In genomic region chr5:27387535-27388073, GRCh38 we compare ENCODE assay signal across 1 cellular context.
TF ChIP-seq lines count a peak whose summit lies in the region.

No MANE protein-coding gene starts in this region.

TF ChIP-seq in HepG2, 621 proteins besides CTCF, POLR2A, EP300 and RAD21 (continued from another document):
- TF ChIP-seq, protein P1, sequence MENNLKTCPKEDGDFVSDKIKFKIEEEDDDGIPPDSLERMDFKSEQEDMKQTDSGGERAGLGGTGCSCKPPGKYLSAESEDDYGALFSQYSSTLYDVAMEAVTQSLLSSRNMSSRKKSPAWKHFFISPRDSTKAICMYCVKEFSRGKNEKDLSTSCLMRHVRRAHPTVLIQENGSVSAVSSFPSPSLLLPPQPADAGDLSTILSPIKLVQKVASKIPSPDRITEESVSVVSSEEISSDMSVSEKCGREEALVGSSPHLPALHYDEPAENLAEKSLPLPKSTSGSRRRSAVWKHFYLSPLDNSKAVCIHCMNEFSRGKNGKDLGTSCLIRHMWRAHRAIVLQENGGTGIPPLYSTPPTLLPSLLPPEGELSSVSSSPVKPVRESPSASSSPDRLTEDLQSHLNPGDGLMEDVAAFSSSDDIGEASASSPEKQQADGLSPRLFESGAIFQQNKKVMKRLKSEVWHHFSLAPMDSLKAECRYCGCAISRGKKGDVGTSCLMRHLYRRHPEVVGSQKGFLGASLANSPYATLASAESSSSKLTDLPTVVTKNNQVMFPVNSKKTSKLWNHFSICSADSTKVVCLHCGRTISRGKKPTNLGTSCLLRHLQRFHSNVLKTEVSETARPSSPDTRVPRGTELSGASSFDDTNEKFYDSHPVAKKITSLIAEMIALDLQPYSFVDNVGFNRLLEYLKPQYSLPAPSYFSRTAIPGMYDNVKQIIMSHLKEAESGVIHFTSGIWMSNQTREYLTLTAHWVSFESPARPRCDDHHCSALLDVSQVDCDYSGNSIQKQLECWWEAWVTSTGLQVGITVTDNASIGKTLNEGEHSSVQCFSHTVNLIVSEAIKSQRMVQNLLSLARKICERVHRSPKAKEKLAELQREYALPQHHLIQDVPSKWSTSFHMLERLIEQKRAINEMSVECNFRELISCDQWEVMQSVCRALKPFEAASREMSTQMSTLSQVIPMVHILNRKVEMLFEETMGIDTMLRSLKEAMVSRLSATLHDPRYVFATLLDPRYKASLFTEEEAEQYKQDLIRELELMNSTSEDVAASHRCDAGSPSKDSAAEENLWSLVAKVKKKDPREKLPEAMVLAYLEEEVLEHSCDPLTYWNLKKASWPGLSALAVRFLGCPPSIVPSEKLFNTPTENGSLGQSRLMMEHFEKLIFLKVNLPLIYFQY (CRISPR knock-in tag; IDR thresholded peaks at IDR 0.05; ENCODE audit: borderline replicate concordance), result no peak
- TF ChIP-seq TGIF2 (CRISPR knock-in tag; IDR thresholded peaks at IDR 0.05), result no peak
- TF ChIP-seq NFRKB (IDR thresholded peaks at IDR 0.05), result no peak
- no peak for TF ChIP-seq STAT6 (CRISPR knock-in tag; IDR thresholded peaks at IDR 0.05; ENCODE audit: borderline replicate concordance)
- no peak for TF ChIP-seq ZNF24 (IDR thresholded peaks at IDR 0.05)
- TF ChIP-seq NFYB (CRISPR knock-in tag; IDR thresholded peaks at IDR 0.05), result no peak
- TF ChIP-seq NFKBIZ (CRISPR knock-in tag; IDR thresholded peaks at IDR 0.05), result no peak
- TF ChIP-seq ZNF788 (CRISPR knock-in tag; IDR thresholded peaks at IDR 0.05; ENCODE audit: borderline replicate concordance), result no peak
- TF ChIP-seq, protein P2, sequence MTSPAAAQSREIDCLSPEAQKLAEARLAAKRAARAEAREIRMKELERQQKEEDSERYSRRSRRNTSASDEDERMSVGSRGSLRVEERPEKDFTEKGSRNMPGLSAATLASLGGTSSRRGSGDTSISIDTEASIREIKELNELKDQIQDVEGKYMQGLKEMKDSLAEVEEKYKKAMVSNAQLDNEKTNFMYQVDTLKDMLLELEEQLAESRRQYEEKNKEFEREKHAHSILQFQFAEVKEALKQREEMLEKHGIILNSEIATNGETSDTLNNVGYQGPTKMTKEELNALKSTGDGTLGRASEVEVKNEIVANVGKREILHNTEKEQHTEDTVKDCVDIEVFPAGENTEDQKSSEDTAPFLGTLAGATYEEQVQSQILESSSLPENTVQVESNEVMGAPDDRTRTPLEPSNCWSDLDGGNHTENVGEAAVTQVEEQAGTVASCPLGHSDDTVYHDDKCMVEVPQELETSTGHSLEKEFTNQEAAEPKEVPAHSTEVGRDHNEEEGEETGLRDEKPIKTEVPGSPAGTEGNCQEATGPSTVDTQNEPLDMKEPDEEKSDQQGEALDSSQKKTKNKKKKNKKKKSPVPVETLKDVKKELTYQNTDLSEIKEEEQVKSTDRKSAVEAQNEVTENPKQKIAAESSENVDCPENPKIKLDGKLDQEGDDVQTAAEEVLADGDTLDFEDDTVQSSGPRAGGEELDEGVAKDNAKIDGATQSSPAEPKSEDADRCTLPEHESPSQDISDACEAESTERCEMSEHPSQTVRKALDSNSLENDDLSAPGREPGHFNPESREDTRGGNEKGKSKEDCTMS (CRISPR knock-in tag; conservative IDR thresholded peaks at IDR 0.05), result no peak
- TF ChIP-seq SSRP1 (CRISPR knock-in tag; IDR thresholded peaks at IDR 0.05), result no peak
- TF ChIP-seq, protein P3, sequence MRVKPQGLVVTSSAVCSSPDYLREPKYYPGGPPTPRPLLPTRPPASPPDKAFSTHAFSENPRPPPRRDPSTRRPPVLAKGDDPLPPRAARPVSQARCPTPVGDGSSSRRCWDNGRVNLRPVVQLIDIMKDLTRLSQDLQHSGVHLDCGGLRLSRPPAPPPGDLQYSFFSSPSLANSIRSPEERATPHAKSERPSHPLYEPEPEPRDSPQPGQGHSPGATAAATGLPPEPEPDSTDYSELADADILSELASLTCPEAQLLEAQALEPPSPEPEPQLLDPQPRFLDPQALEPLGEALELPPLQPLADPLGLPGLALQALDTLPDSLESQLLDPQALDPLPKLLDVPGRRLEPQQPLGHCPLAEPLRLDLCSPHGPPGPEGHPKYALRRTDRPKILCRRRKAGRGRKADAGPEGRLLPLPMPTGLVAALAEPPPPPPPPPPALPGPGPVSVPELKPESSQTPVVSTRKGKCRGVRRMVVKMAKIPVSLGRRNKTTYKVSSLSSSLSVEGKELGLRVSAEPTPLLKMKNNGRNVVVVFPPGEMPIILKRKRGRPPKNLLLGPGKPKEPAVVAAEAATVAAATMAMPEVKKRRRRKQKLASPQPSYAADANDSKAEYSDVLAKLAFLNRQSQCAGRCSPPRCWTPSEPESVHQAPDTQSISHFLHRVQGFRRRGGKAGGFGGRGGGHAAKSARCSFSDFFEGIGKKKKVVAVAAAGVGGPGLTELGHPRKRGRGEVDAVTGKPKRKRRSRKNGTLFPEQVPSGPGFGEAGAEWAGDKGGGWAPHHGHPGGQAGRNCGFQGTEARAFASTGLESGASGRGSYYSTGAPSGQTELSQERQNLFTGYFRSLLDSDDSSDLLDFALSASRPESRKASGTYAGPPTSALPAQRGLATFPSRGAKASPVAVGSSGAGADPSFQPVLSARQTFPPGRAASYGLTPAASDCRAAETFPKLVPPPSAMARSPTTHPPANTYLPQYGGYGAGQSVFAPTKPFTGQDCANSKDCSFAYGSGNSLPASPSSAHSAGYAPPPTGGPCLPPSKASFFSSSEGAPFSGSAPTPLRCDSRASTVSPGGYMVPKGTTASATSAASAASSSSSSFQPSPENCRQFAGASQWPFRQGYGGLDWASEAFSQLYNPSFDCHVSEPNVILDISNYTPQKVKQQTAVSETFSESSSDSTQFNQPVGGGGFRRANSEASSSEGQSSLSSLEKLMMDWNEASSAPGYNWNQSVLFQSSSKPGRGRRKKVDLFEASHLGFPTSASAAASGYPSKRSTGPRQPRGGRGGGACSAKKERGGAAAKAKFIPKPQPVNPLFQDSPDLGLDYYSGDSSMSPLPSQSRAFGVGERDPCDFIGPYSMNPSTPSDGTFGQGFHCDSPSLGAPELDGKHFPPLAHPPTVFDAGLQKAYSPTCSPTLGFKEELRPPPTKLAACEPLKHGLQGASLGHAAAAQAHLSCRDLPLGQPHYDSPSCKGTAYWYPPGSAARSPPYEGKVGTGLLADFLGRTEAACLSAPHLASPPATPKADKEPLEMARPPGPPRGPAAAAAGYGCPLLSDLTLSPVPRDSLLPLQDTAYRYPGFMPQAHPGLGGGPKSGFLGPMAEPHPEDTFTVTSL (CRISPR knock-in tag; IDR thresholded peaks at IDR 0.05; ENCODE audit: borderline replicate concordance), result peak; percentile 21; the same call in 1 of the 2 replicates
- no peak for TF ChIP-seq ZNF598 (CRISPR knock-in tag; IDR thresholded peaks at IDR 0.05; ENCODE audit: borderline replicate concordance)
- no peak for TF ChIP-seq ZMYM2 (CRISPR knock-in tag; IDR thresholded peaks at IDR 0.05)
- TF ChIP-seq, protein P4, sequence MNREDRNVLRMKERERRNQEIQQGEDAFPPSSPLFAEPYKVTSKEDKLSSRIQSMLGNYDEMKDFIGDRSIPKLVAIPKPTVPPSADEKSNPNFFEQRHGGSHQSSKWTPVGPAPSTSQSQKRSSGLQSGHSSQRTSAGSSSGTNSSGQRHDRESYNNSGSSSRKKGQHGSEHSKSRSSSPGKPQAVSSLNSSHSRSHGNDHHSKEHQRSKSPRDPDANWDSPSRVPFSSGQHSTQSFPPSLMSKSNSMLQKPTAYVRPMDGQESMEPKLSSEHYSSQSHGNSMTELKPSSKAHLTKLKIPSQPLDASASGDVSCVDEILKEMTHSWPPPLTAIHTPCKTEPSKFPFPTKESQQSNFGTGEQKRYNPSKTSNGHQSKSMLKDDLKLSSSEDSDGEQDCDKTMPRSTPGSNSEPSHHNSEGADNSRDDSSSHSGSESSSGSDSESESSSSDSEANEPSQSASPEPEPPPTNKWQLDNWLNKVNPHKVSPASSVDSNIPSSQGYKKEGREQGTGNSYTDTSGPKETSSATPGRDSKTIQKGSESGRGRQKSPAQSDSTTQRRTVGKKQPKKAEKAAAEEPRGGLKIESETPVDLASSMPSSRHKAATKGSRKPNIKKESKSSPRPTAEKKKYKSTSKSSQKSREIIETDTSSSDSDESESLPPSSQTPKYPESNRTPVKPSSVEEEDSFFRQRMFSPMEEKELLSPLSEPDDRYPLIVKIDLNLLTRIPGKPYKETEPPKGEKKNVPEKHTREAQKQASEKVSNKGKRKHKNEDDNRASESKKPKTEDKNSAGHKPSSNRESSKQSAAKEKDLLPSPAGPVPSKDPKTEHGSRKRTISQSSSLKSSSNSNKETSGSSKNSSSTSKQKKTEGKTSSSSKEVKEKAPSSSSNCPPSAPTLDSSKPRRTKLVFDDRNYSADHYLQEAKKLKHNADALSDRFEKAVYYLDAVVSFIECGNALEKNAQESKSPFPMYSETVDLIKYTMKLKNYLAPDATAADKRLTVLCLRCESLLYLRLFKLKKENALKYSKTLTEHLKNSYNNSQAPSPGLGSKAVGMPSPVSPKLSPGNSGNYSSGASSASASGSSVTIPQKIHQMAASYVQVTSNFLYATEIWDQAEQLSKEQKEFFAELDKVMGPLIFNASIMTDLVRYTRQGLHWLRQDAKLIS (CRISPR knock-in tag; IDR thresholded peaks at IDR 0.05), result no peak
- TF ChIP-seq, protein P5, sequence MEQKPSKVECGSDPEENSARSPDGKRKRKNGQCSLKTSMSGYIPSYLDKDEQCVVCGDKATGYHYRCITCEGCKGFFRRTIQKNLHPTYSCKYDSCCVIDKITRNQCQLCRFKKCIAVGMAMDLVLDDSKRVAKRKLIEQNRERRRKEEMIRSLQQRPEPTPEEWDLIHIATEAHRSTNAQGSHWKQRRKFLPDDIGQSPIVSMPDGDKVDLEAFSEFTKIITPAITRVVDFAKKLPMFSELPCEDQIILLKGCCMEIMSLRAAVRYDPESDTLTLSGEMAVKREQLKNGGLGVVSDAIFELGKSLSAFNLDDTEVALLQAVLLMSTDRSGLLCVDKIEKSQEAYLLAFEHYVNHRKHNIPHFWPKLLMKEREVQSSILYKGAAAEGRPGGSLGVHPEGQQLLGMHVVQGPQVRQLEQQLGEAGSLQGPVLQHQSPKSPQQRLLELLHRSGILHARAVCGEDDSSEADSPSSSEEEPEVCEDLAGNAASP (CRISPR knock-in tag; IDR thresholded peaks at IDR 0.05; ENCODE audit: borderline replicate concordance), result no peak
- no peak for TF ChIP-seq TCF7L2 (IDR thresholded peaks at IDR 0.05; ENCODE audit: low read depth, low read length)
- peak; percentile 38; the same call in 1 of the 2 replicates for TF ChIP-seq PAXIP1 (CRISPR knock-in tag; conservative IDR thresholded peaks at IDR 0.05)
- no peak for TF ChIP-seq ZNF101 (CRISPR knock-in tag; IDR thresholded peaks at IDR 0.05; ENCODE audit: borderline replicate concordance, low read depth)
- 0 out of 2 replicates have a peak, but pooled peaks have one; percentile 18 for TF ChIP-seq NCOA2 (CRISPR knock-in tag; IDR thresholded peaks at IDR 0.05)
- TF ChIP-seq BRD4 (CRISPR knock-in tag; IDR thresholded peaks at IDR 0.05), result no peak
TF ChIP-seq in HepG2: peak in this region for 4.
